ENCODE assay signal across 23 cellular contexts in the genomic region with DNA sequence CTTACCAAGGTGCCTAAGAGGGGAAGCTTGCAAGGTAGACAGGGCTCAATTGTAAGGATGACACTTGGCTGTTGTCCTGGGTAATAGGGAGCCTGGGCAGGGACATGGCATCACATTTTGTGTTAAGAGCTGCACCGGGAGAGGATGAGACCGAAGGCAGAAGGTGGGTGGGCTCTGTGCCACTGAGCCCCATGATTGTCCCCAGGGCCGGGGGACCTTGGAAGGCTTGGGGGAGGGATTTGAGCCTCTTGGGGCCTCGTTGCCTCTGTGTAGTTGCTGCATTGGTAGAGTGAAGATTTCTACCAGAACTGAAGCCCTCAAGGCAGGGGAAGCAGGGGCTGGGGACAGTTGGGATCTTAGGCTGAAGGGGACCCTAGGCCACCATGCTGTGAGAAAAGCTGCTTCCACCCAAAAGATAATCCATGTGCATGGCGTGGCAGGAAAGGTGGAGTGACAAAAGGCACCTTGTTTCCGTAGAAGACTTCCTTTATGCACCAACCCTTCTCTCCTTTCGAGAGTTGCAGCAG. TPM values are rescaled to one million over a fixed set of nuclear protein-coding genes. Genes with fewer than 3 reads are reported as not detected.
A peak's percentile ranks its signal among the peaks of the same experiment; 100 is the strongest.
DNase-seq lines count a peak whose midpoint lies in the region; ATAC-seq and TF ChIP-seq lines count a peak whose summit lies in the region.
"Had no signal": no experiment of that assay in that cellular context is flagged by ENCODE, and none has a peak within 500 bp of the region (broad histone marks: within the 10 kb centered on the region; RNA-seq: fewer than 3 reads in every experiment).

No MANE protein-coding gene starts in this region.

- no peak overlapping the region for H3K27ac Mint-ChIP-seq in natural killer cell treated with Interleukin-12 subunit alpha and Interleukin-12 subunit beta and Interleukin-15 and Interleukin-18, amount 100 ng/mL, for 72 hours
- no peak overlapping the region for H3K27ac Mint-ChIP-seq in natural killer cell
- H3K27ac Mint-ChIP-seq in activated T-helper 17 cell treated with anti-CD3 and anti-CD28 coated beads, Interleukin-2, amount 50 U/mL, for 72 hours, result no peak overlapping the region
- H3K27ac Mint-ChIP-seq: CD4-positive, CD25-positive, alpha-beta regulatory T cell had no signal

- no peak overlapping the region for H3K4me3 ChIP-seq in spleen
- H3K4me3 ChIP-seq: BLaER1, SJCRH30 had no signal

- H3K27me3 Mint-ChIP-seq in natural killer cell treated with Interleukin-12 subunit alpha and Interleukin-12 subunit beta and Interleukin-15 and Interleukin-18, amount 100 ng/mL, for 72 hours, result no peaks in the 10 kb centered on the region
- no peaks in the 10 kb centered on the region for H3K27me3 Mint-ChIP-seq in natural killer cell (ENCODE audit: low read depth in 2 of 2)
- H3K27me3 Mint-ChIP-seq in activated T-helper 17 cell treated with anti-CD3 and anti-CD28 coated beads, Interleukin-2, amount 50 U/mL, for 72 hours, result no peaks in the 10 kb centered on the region

- TF ChIP-seq CTCF in natural killer cell (IDR thresholded peaks at IDR 0.05) (no peak), spleen (IDR thresholded peaks at IDR 0.05 in 8 of 11, conservative IDR thresholded peaks at IDR 0.05 in 3 of 11) (no peak)

- H3K27me3 ChIP-seq in spleen (replicated peaks in 1 of 7), result peaks cover 0 to 5% (median 0%) of the 10 kb centered on the region in 7 donors
- H3K27me3 ChIP-seq: BLaER1, SJCRH30 had no signal

- ATAC-seq in natural killer cell treated with Interleukin-12 subunit alpha and Interleukin-12 subunit beta and Interleukin-15 and Interleukin-18, amount 100 ng/mL, for 72 hours, result no peak
- no peak for ATAC-seq in natural killer cell
- no peak for ATAC-seq in activated T-helper 17 cell treated with anti-CD3 and anti-CD28 coated beads, Interleukin-2, amount 50 U/mL, for 72 hours (replicated peaks)
- ATAC-seq: HepG2, Panc1 had no signal

- 76 to 87% (median 86%) methylated on average over 7 of the region's 7 CpGs for WGBS in spleen, 5 donors

- intact Hi-C loops in natural killer cell (cut with micrococcal nuclease), result no loop called here
- intact Hi-C loops in spleen (cut with DNase I; ENCODE audit: low total_unique reads), result no loop called here

- H3K9me3 ChIP-seq in spleen, result no peaks in the 10 kb centered on the region
- H3K9me3 ChIP-seq: BLaER1, SJCRH30 had no signal

- H3K36me3 Mint-ChIP-seq in natural killer cell treated with Interleukin-12 subunit alpha and Interleukin-12 subunit beta and Interleukin-15 and Interleukin-18, amount 100 ng/mL, for 72 hours, result no peaks in the 10 kb centered on the region
- no peaks in the 10 kb centered on the region for H3K36me3 Mint-ChIP-seq in natural killer cell
- H3K36me3 Mint-ChIP-seq in activated T-helper 17 cell treated with anti-CD3 and anti-CD28 coated beads, Interleukin-2, amount 50 U/mL, for 72 hours (ENCODE audit: low read depth), result no peaks in the 10 kb centered on the region
- H3K36me3 Mint-ChIP-seq: CD4-positive, CD25-positive, alpha-beta regulatory T cell had no signal

- peak; percentile 46 for DNase-seq in natural killer cell treated with Interleukin-12 subunit alpha and Interleukin-12 subunit beta and Interleukin-15 and Interleukin-18, amount 100 ng/mL, for 72 hours (ENCODE audit: low spot score)
- no peak for DNase-seq in natural killer cell
- peak; percentile 69 for DNase-seq in mesenteric fat pad (ENCODE audit: low spot score)
- DNase-seq in spleen, result peak; percentile 23
- DNase-seq in cortex of kidney (lab: John Stamatoyannopoulos, UW), result no peak
- no peak for DNase-seq in globus pallidus (ENCODE audit: low spot score)
- DNase-seq: CD4-positive, CD25-positive, alpha-beta regulatory T cell; DMS153; Kasumi-1; NCI-H1092 treated with DMSO at 0.1 percent for 48 hours; NCI-H1436; NCI-H187; NCI-H2081 treated with DMSO at 0.1 percent for 48 hours; NCI-H2171; NCI-H226; NCI-H510A; NCI-H69; SJCRH30 had no signal

- H3K36me3 ChIP-seq in spleen, result no peaks in the 10 kb centered on the region
- H3K36me3 ChIP-seq: BLaER1, SJCRH30 had no signal

- H3K4me1 Mint-ChIP-seq in natural killer cell treated with Interleukin-12 subunit alpha and Interleukin-12 subunit beta and Interleukin-15 and Interleukin-18, amount 100 ng/mL, for 72 hours (ENCODE audit: low read depth in 2 of 2), result no peaks in the 10 kb centered on the region
- H3K4me1 Mint-ChIP-seq in natural killer cell, result no peaks in the 10 kb centered on the region
- no peaks in the 10 kb centered on the region for H3K4me1 Mint-ChIP-seq in activated T-helper 17 cell treated with anti-CD3 and anti-CD28 coated beads, Interleukin-2, amount 50 U/mL, for 72 hours
- H3K4me1 Mint-ChIP-seq: CD4-positive, CD25-positive, alpha-beta regulatory T cell had no signal

- TF ChIP-seq POLR2A in spleen (IDR thresholded peaks at IDR 0.05), result no peak

- H3K9me3 Mint-ChIP-seq in natural killer cell treated with Interleukin-12 subunit alpha and Interleukin-12 subunit beta and Interleukin-15 and Interleukin-18, amount 100 ng/mL, for 72 hours, result no peaks in the 10 kb centered on the region
- no peaks in the 10 kb centered on the region for H3K9me3 Mint-ChIP-seq in natural killer cell
- no peaks in the 10 kb centered on the region for H3K9me3 Mint-ChIP-seq in activated T-helper 17 cell treated with anti-CD3 and anti-CD28 coated beads, Interleukin-2, amount 50 U/mL, for 72 hours
- H3K9me3 Mint-ChIP-seq: CD4-positive, CD25-positive, alpha-beta regulatory T cell had no signal

- no peaks in the 10 kb centered on the region for H3K4me1 ChIP-seq in spleen
- H3K4me1 ChIP-seq: BLaER1, SJCRH30 had no signal

- no peak overlapping the region for H3K4me3 Mint-ChIP-seq in natural killer cell treated with Interleukin-12 subunit alpha and Interleukin-12 subunit beta and Interleukin-15 and Interleukin-18, amount 100 ng/mL, for 72 hours
- H3K4me3 Mint-ChIP-seq in natural killer cell, result no peak overlapping the region
- no peak overlapping the region for H3K4me3 Mint-ChIP-seq in activated T-helper 17 cell treated with anti-CD3 and anti-CD28 coated beads, Interleukin-2, amount 50 U/mL, for 72 hours
- H3K4me3 Mint-ChIP-seq: CD4-positive, CD25-positive, alpha-beta regulatory T cell had no signal

- no peak overlapping the region for H3K27ac ChIP-seq in spleen
- H3K27ac ChIP-seq: BLaER1, SJCRH30 had no signal

RNA-seq across cellular contexts. Expression of gene FGF18, which starts 11.9 kb away (rescaled TPM):
- under 1 TPM in 1 of 2 donors, not detected in 1; 0.28 TPM for total RNA-seq in natural killer cell treated with Interleukin-12 subunit alpha and Interleukin-12 subunit beta and Interleukin-15 and Interleukin-18, amount 100 ng/mL, for 72 hours
- total RNA-seq in natural killer cell (under 1 TPM; 0.16 to 0.25 (median 0.23) TPM), mesenteric fat pad (1.7 TPM), spleen (under 1 TPM in 6 of 7 donors, not detected in 1; 0.22 to 0.74 (median 0.33) TPM)
- under 1 TPM; 0.32 to 0.74 (median 0.33) TPM for polyA plus RNA-seq in spleen
- under 1 TPM; 0.19 to 0.21 TPM for total RNA-seq in activated T-helper 17 cell treated with anti-CD3 and anti-CD28 coated beads, Interleukin-2, amount 50 U/mL, for 72 hours
- total RNA-seq: HepG2, M059J, SJCRH30 had no signal
- polyA plus RNA-seq: HepG2 had no signal

RNA-seq across cellular contexts. Expression of gene NPM1, which starts 43.7 kb away (rescaled TPM):
- 1,000 to 10,000 TPM; 1,349 to 2,333 TPM for total RNA-seq in natural killer cell treated with Interleukin-12 subunit alpha and Interleukin-12 subunit beta and Interleukin-15 and Interleukin-18, amount 100 ng/mL, for 72 hours
- total RNA-seq in natural killer cell (100 to 1,000 TPM; 440 to 554 (median 454) TPM), mesenteric fat pad (526 TPM), spleen (100 to 1,000 TPM; 441 to 681 (median 572) TPM)
- 1,000 to 10,000 TPM; 1,521 to 2,472 (median 2,090) TPM for polyA plus RNA-seq in spleen
- 1,000 to 10,000 TPM; 1,980 to 2,963 TPM for total RNA-seq in activated T-helper 17 cell treated with anti-CD3 and anti-CD28 coated beads, Interleukin-2, amount 50 U/mL, for 72 hours

Comparison
In these comparisons a context has a peak if more than half of its experiments do, and no peak if none do; other contexts are left out.
1. DNase-seq: peak in natural killer cell treated with Interleukin-12 subunit alpha and Interleukin-12 subunit beta and Interleukin-15 and Interleukin-18, amount 100 ng/mL, for 72 hours (single experiment), mesenteric fat pad (single experiment) and spleen (single experiment); none in natural killer cell (single experiment), cortex of kidney (single experiment) and globus pallidus (single experiment).